In genomic region chr16:68234188-68235104, GRCh38 we compare ENCODE assay signal across 8 cellular contexts. TPM values are rescaled to one million over a fixed set of nuclear protein-coding genes. Genes with fewer than 3 reads are reported as not detected.
DNase-seq lines count a peak whose midpoint lies in the region; ATAC-seq and TF ChIP-seq lines count a peak whose summit lies in the region.

No MANE protein-coding gene starts in this region.

- H3K4me3 ChIP-seq in PC-3 (ENCODE audit: low read length) (peak overlapping the region; percentile 85), iPS-18a (ENCODE audit: low read length) (peak overlapping the region; percentile 91), smooth muscle cell (peak overlapping the region; percentile 60)

- BruUV-seq in PC-3 (replicated peaks; lab: Mats Ljungman, UMichigan) = TSS peak; percentile 23

- no peak overlapping the region for H2AFZ ChIP-seq in PC-3 (ENCODE audit: low read length)
- H2AFZ ChIP-seq in smooth muscle cell (ENCODE audit: low read depth) = no peak overlapping the region

- H3K27ac ChIP-seq in PC-3 (ENCODE audit: low read length) (peak overlapping the region; percentile 93), iPS-18a (ENCODE audit: low read length) (no peak overlapping the region), smooth muscle cell (ENCODE audit: low read depth) (peak overlapping the region; percentile 56)

- DNase-seq in NCI-H1436 (lab: John Stamatoyannopoulos, UW) (peak; percentile 11), NCI-H1436 treated with DMSO at 0.1 percent for 48 hours (lab: John Stamatoyannopoulos, UW) (no peak), PC-3 (peak; percentile 90), smooth muscle cell (lab: John Stamatoyannopoulos, UW; ENCODE audit: unreplicated experiment) (no peak), G401 (ENCODE audit: low spot score) (no peak)

- intact Hi-C loops in PC-3 (cut with micrococcal nuclease) = loop anchor here (5.0 kb wide), 1 partner anchor 147 kb away; the partner anchor contains the start of gene NFATC3

- H3F3A ChIP-seq in PC-3 (ENCODE audit: low read length, unreplicated experiment) (no peaks in the 10 kb centered on the region), smooth muscle cell (ENCODE audit: low read depth) (peaks cover 16% of the 10 kb centered on the region)

- TF ChIP-seq CTCF in PC-3 (conservative IDR thresholded peaks at IDR 0.05; ENCODE audit: low read depth, low read length) (no peak), smooth muscle cell (IDR thresholded peaks at IDR 0.05; ENCODE audit: borderline replicate concordance, insufficient read depth, poor library complexity, severe bottlenecking) (no peak)

- H3K79me2 ChIP-seq in PC-3 (ENCODE audit: low read length) (peaks cover 48% of the 10 kb centered on the region), smooth muscle cell (ENCODE audit: low read depth) (no peaks in the 10 kb centered on the region)

- H3K36me3 ChIP-seq in PC-3 (ENCODE audit: low read depth, low read length) (peaks cover 20% of the 10 kb centered on the region; the same call in 1 of the 2 replicates), iPS-18a (ENCODE audit: control insufficient read depth, low read depth, low read length) (peaks cover 37% of the 10 kb centered on the region), smooth muscle cell (ENCODE audit: low read depth) (no peaks in the 10 kb centered on the region)

- POLR2A ChIA-PET in PC-3 (lab: Charles Lee; ENCODE audit: unreplicated experiment) = no interaction called here

- H3K27me3 ChIP-seq in PC-3 (ENCODE audit: low read length) (no peaks in the 10 kb centered on the region), iPS-18a (ENCODE audit: control insufficient read depth, insufficient read depth, low read length) (peaks cover 30% of the 10 kb centered on the region), smooth muscle cell (ENCODE audit: low read depth) (peaks cover 17% of the 10 kb centered on the region)

- in situ Hi-C loops in G401 (cut with HindIII; ENCODE audit: low sequenced_read_pairs) = no loop called here

- H4K20me1 ChIP-seq in PC-3 (ENCODE audit: low read length) = peaks cover 15% of the 10 kb centered on the region
- peaks cover 14% of the 10 kb centered on the region for H4K20me1 ChIP-seq in smooth muscle cell (ENCODE audit: low read depth)

- CTCF ChIA-PET in PC-3 (lab: Charles Lee) = interaction anchor here (0.6 to 1.0 kb wide), 3 partner anchors 22 to 149 kb away, joined by 3 to 7 read pairs (median 4); partner anchors contain the start of gene NFATC3

- H3K9me3 ChIP-seq in PC-3 (ENCODE audit: low read length) (no peaks in the 10 kb centered on the region), iPS-18a (ENCODE audit: control insufficient read depth, low read depth, low read length) (no peaks in the 10 kb centered on the region), smooth muscle cell (replicated peaks; ENCODE audit: low read depth) (no peaks in the 10 kb centered on the region)

- H3K4me1 ChIP-seq in PC-3 (ENCODE audit: insufficient read depth, low read length) (peaks cover 24% of the 10 kb centered on the region), iPS-18a (ENCODE audit: control insufficient read depth, low read depth, low read length) (peaks cover 22% of the 10 kb centered on the region), smooth muscle cell (ENCODE audit: low read depth) (peaks cover 21% of the 10 kb centered on the region)

- H3K9ac ChIP-seq in PC-3 (ENCODE audit: low read length) (peak overlapping the region; percentile 90), iPS-18a (ENCODE audit: low read length) (peak overlapping the region; percentile 89), smooth muscle cell (ENCODE audit: low read depth) (no peak overlapping the region)

- ATAC-seq in PC-3 (peak; percentile 6), HG03025 (IDR thresholded peaks at IDR 0.05; ENCODE audit: low FRiP score, unreplicated experiment) (no peak), HG03457 (IDR thresholded peaks at IDR 0.05; ENCODE audit: unreplicated experiment) (no peak)

- H3K9me2 ChIP-seq in PC-3 (replicated peaks; ENCODE audit: low read length) = no peaks in the 10 kb centered on the region

- H3K4me2 ChIP-seq in PC-3 (ENCODE audit: low read length) (peak overlapping the region; percentile 97), smooth muscle cell (peak overlapping the region; percentile 92)

- 35% methylated on average over 13 of the region's 13 CpGs for WGBS in smooth muscle cell (ENCODE audit: low lambda C conversion rate)

RNA-seq across cellular contexts. Expression of gene ESRP2, which starts 1.5 kb away (rescaled TPM):
- total RNA-seq in PC-3 (2014; rRNA removed) (46.9 and 48.1 TPM in 2 replicates), smooth muscle cell (5.5 and 8.5 TPM in 2 replicates)
- 2.7 and 11.1 TPM in 2 replicates for polyA plus RNA-seq in smooth muscle cell
- 0.10 TPM in 1 of 2 replicates, not detected in the other for total RNA-seq in G401 (2014; rRNA removed; shearing (Covaris generic))

RNA-seq across cellular contexts. Expression of gene PLA2G15, which starts 10.7 kb away (rescaled TPM):
- total RNA-seq in PC-3 (2014; rRNA removed) (16.4 and 16.8 TPM in 2 replicates), smooth muscle cell (22.5 and 24.2 TPM in 2 replicates)
- polyA plus RNA-seq in smooth muscle cell = 29.7 and 38.3 TPM in 2 replicates
- 15.3 and 19.7 TPM in 2 replicates for total RNA-seq in G401 (2014; rRNA removed; shearing (Covaris generic))

RNA-seq across cellular contexts. Expression of gene SLC7A6, which starts 29.9 kb away (rescaled TPM):
- total RNA-seq in PC-3 (2014; rRNA removed) (22.2 and 24.7 TPM in 2 replicates), smooth muscle cell (16.5 and 22.7 TPM in 2 replicates)
- 11.4 and 15.9 TPM in 2 replicates for polyA plus RNA-seq in smooth muscle cell
- 21.5 and 27.4 TPM in 2 replicates for total RNA-seq in G401 (2014; rRNA removed; shearing (Covaris generic))

Comparison
In these comparisons a context has a peak if more than half of its experiments do, and no peak if none do; other contexts are left out.
1. DNase-seq: peak in NCI-H1436 (single experiment) and PC-3 (single experiment); none in NCI-H1436 treated with DMSO at 0.1 percent for 48 hours (single experiment), smooth muscle cell (single experiment) and G401 (single experiment).
2. Peak in every context shown above with its lines, with median percentiles within 50 percentile points of each other: H3K4me3 ChIP-seq.